11 cellular contexts compared by ENCODE assay signal in the genomic region with DNA sequence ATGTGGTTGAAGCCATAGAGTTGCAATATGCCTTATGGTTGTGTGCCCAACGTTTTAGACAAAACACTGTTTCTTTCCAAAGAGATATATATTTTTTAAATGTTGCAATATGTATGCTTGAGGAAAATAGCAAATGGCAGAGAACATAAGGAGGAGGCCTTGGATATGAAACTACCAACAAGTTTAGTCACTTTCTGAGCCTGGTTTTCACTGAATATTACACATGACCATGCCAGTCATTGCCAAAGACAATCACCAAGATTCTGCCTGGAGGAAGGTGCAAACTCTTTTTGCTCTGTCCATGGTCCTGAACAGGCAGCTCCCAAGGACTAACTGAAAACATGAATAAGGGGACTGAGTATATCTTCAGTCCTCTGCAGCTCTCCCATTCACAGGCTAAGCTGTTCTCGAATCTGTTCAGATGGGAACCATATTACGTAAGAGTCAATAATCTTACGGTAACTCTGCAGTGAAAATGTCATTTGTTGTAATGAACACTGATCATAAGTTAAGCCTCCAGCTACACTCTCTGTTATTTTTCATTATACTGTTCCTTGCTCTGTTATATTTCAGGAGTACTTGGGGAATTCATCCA.
DNase-seq lines count a peak whose midpoint lies in the region; ATAC-seq and TF ChIP-seq lines count a peak whose summit lies in the region.
"Had no signal": no experiment of that assay in that cellular context is flagged by ENCODE, and none has a peak within 500 bp of the region (broad histone marks: within the 10 kb centered on the region; RNA-seq: fewer than 3 reads in every experiment).

No MANE protein-coding gene starts in this region.

- H3K36me3 Mint-ChIP-seq in neural progenitor cell = no peaks in the 10 kb centered on the region
- no peaks in the 10 kb centered on the region for H3K36me3 Mint-ChIP-seq in activated T-helper 1 cell treated with anti-CD3 and anti-CD28 coated beads, Interleukin-12 subunit alpha, Interleukin-12 subunit beta, Interleukin-2, Interleukin-4 antibody, amounts not matched to agents 30 ng/mL and 10 ng/mL and 1 ng/mL, durations not matched to agents 14 hours and 24 hours and 36 hours (ENCODE audit: low read depth)

- H3K4me2 ChIP-seq in neural progenitor cell = no peak overlapping the region
- H3K4me2 ChIP-seq: PC-9 had no signal

- no peak overlapping the region for H3K4me3 Mint-ChIP-seq in neural progenitor cell
- H3K4me3 Mint-ChIP-seq in activated T-helper 1 cell treated with anti-CD3 and anti-CD28 coated beads, Interleukin-12 subunit alpha, Interleukin-12 subunit beta, Interleukin-2, Interleukin-4 antibody, amounts not matched to agents 30 ng/mL and 10 ng/mL and 1 ng/mL, durations not matched to agents 14 hours and 24 hours and 36 hours = no peak overlapping the region

- intact Hi-C loops in activated T-helper 1 cell treated with anti-CD3 and anti-CD28 coated beads, Interleukin-12 subunit alpha, Interleukin-12 subunit beta, Interleukin-2, Interleukin-4 antibody, amounts not matched to agents 30 ng/mL and 10 ng/mL and 1 ng/mL, durations not matched to agents 14 hours and 24 hours and 36 hours (cut with micrococcal nuclease) = no loop called here

- H3K79me2 ChIP-seq in neural progenitor cell (ENCODE audit: low read depth) = no peaks in the 10 kb centered on the region

- no peaks in the 10 kb centered on the region for H3K4me1 Mint-ChIP-seq in neural progenitor cell
- no peaks in the 10 kb centered on the region for H3K4me1 Mint-ChIP-seq in activated T-helper 1 cell treated with anti-CD3 and anti-CD28 coated beads, Interleukin-12 subunit alpha, Interleukin-12 subunit beta, Interleukin-2, Interleukin-4 antibody, amounts not matched to agents 30 ng/mL and 10 ng/mL and 1 ng/mL, durations not matched to agents 14 hours and 24 hours and 36 hours (ENCODE audit: low read depth)

- no peak overlapping the region for H3K27ac Mint-ChIP-seq in neural progenitor cell
- no peak overlapping the region for H3K27ac Mint-ChIP-seq in activated T-helper 1 cell treated with anti-CD3 and anti-CD28 coated beads, Interleukin-12 subunit alpha, Interleukin-12 subunit beta, Interleukin-2, Interleukin-4 antibody, amounts not matched to agents 30 ng/mL and 10 ng/mL and 1 ng/mL, durations not matched to agents 14 hours and 24 hours and 36 hours

- no peaks in the 10 kb centered on the region for H3K9me3 Mint-ChIP-seq in neural progenitor cell
- H3K9me3 Mint-ChIP-seq in activated T-helper 1 cell treated with anti-CD3 and anti-CD28 coated beads, Interleukin-12 subunit alpha, Interleukin-12 subunit beta, Interleukin-2, Interleukin-4 antibody, amounts not matched to agents 30 ng/mL and 10 ng/mL and 1 ng/mL, durations not matched to agents 14 hours and 24 hours and 36 hours = peaks cover 25% of the 10 kb centered on the region

- no peaks in the 10 kb centered on the region for H3K27me3 Mint-ChIP-seq in neural progenitor cell (ENCODE audit: insufficient read depth, low read depth)
- no peaks in the 10 kb centered on the region for H3K27me3 Mint-ChIP-seq in activated T-helper 1 cell treated with anti-CD3 and anti-CD28 coated beads, Interleukin-12 subunit alpha, Interleukin-12 subunit beta, Interleukin-2, Interleukin-4 antibody, amounts not matched to agents 30 ng/mL and 10 ng/mL and 1 ng/mL, durations not matched to agents 14 hours and 24 hours and 36 hours (ENCODE audit: insufficient read depth)

- peaks cover 18% of the 10 kb centered on the region for H4K20me1 ChIP-seq in neural progenitor cell (ENCODE audit: low read depth)

- H3K36me3 ChIP-seq in neural progenitor cell = no peaks in the 10 kb centered on the region
- H3K36me3 ChIP-seq: gastroesophageal sphincter, thoracic aorta had no signal

- H3K4me1 ChIP-seq in neural progenitor cell = no peaks in the 10 kb centered on the region
- H3K4me1 ChIP-seq: gastroesophageal sphincter had no signal

- TF ChIP-seq CTCF in neural progenitor cell (IDR thresholded peaks at IDR 0.05) = no peak

- H3K9me3 ChIP-seq in neural progenitor cell (ENCODE audit: low read depth) = no peaks in the 10 kb centered on the region

- no peak overlapping the region for H3K9ac ChIP-seq in neural progenitor cell

- H3K27ac ChIP-seq in neural progenitor cell = no peak overlapping the region
- H3K27ac ChIP-seq: gastroesophageal sphincter, PC-9, thoracic aorta had no signal

- DNase-seq in DMS53 (lab: John Stamatoyannopoulos, UW) = peak; percentile 47
- DNase-seq in DMS53 treated with DMSO at 0.1 percent for 48 hours (lab: John Stamatoyannopoulos, UW; ENCODE audit: unreplicated experiment) = no peak
- peak; percentile 51 for DNase-seq in MV-4-11 (lab: John Stamatoyannopoulos, UW)
- DNase-seq in dermis blood vessel endothelial cell = peak; percentile 69
- DNase-seq in neural progenitor cell (ENCODE audit: low spot score) = peak; percentile 81
- no peak for DNase-seq in DMS114 treated with DMSO at 0.1 percent for 48 hours (lab: John Stamatoyannopoulos, UW; ENCODE audit: unreplicated experiment)
- DNase-seq in activated T-helper 1 cell treated with anti-CD3 and anti-CD28 coated beads, Interleukin-12 subunit alpha, Interleukin-12 subunit beta, Interleukin-2, Interleukin-4 antibody, amounts not matched to agents 30 ng/mL and 10 ng/mL and 1 ng/mL, durations not matched to agents 14 hours and 24 hours and 36 hours (ENCODE audit: low spot score) = no peak

- no peaks in the 10 kb centered on the region for H3F3A ChIP-seq in neural progenitor cell (ENCODE audit: low read depth)

- ATAC-seq in HG02970 (IDR thresholded peaks at IDR 0.05; ENCODE audit: low FRiP score, unreplicated experiment) = no peak
- ATAC-seq: gastroesophageal sphincter had no signal

- H3K4me3 ChIP-seq in neural progenitor cell = no peak overlapping the region
- H3K4me3 ChIP-seq: gastroesophageal sphincter, PC-9, thoracic aorta had no signal

- no peaks in the 10 kb centered on the region for H3K27me3 ChIP-seq in neural progenitor cell
- H3K27me3 ChIP-seq: gastroesophageal sphincter had no signal

- H2AFZ ChIP-seq in neural progenitor cell (replicated peaks) = no peak overlapping the region
- H2AFZ ChIP-seq: PC-9 had no signal

Comparison
In these comparisons a context has a peak if more than half of its experiments do, and no peak if none do; other contexts are left out.
1. DNase-seq: peak in DMS53 (single experiment), MV-4-11 (single experiment), dermis blood vessel endothelial cell (single experiment) and neural progenitor cell (single experiment); none in DMS53 treated with DMSO at 0.1 percent for 48 hours (single experiment), DMS114 treated with DMSO at 0.1 percent for 48 hours (single experiment) and activated T-helper 1 cell treated with anti-CD3 and anti-CD28 coated beads, Interleukin-12 subunit alpha, Interleukin-12 subunit beta, Interleukin-2, Interleukin-4 antibody, amounts not matched to agents 30 ng/mL and 10 ng/mL and 1 ng/mL, durations not matched to agents 14 hours and 24 hours and 36 hours (single experiment).